ENCODE assay signal across 1 cellular context in genomic region chr7:93036149-93036640, GRCh38.
TF ChIP-seq lines count a peak whose summit lies in the region.

No MANE protein-coding gene starts in this region.

TF ChIP-seq in GM12878, 131 proteins besides CTCF, POLR2A, EP300 and RAD21:
- no peak for TF ChIP-seq CUX1 (IDR thresholded peaks at IDR 0.05; ENCODE audit: insufficient replicate concordance, low read depth, low read length)
- no peak for TF ChIP-seq KAT2A (conservative IDR thresholded peaks at IDR 0.05; ENCODE audit: control insufficient read depth, low read depth, low read length)
- no peak for TF ChIP-seq FOXM1 (IDR thresholded peaks at IDR 0.05; ENCODE audit: low read depth, low read length)
- TF ChIP-seq, protein P1, sequence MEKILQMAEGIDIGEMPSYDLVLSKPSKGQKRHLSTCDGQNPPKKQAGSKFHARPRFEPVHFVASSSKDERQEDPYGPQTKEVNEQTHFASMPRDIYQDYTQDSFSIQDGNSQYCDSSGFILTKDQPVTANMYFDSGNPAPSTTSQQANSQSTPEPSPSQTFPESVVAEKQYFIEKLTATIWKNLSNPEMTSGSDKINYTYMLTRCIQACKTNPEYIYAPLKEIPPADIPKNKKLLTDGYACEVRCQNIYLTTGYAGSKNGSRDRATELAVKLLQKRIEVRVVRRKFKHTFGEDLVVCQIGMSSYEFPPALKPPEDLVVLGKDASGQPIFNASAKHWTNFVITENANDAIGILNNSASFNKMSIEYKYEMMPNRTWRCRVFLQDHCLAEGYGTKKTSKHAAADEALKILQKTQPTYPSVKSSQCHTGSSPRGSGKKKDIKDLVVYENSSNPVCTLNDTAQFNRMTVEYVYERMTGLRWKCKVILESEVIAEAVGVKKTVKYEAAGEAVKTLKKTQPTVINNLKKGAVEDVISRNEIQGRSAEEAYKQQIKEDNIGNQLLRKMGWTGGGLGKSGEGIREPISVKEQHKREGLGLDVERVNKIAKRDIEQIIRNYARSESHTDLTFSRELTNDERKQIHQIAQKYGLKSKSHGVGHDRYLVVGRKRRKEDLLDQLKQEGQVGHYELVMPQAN (conservative IDR thresholded peaks at IDR 0.05), result no peak
- TF ChIP-seq JUNB (IDR thresholded peaks at IDR 0.05), result no peak
- TF ChIP-seq MXI1 (IDR thresholded peaks at IDR 0.05; ENCODE audit: low read depth, low read length), result no peak
- TF ChIP-seq ZNF217 (IDR thresholded peaks at IDR 0.05), result no peak
- no peak for TF ChIP-seq PAX5 (IDR thresholded peaks at IDR 0.05; ENCODE audit: borderline replicate concordance, low read depth, low read length)
- TF ChIP-seq ZSCAN29 (IDR thresholded peaks at IDR 0.05), result no peak
- no peak for TF ChIP-seq CEBPB (IDR thresholded peaks at IDR 0.05; ENCODE audit: borderline replicate concordance in 1 of 2, low read depth in 2 of 2, low read length in 2 of 2)
- TF ChIP-seq NR2C2 (IDR thresholded peaks at IDR 0.05; ENCODE audit: borderline replicate concordance, control insufficient read depth, insufficient read length, low read depth), result no peak
- no peak for TF ChIP-seq BACH1 (IDR thresholded peaks at IDR 0.05; ENCODE audit: borderline replicate concordance)
- TF ChIP-seq MYC (IDR thresholded peaks at IDR 0.05; ENCODE audit: insufficient read depth, insufficient read length, insufficient replicate concordance, low read length, severe bottlenecking), result no peak
- no peak for TF ChIP-seq E2F8 (IDR thresholded peaks at IDR 0.05; ENCODE audit: low read depth, partially characterized antibody)
- TF ChIP-seq NFIC (IDR thresholded peaks at IDR 0.05; ENCODE audit: low read depth, low read length), result no peak
- TF ChIP-seq KLF5 (IDR thresholded peaks at IDR 0.05; ENCODE audit: partially characterized antibody), result no peak
- TF ChIP-seq NFXL1 (IDR thresholded peaks at IDR 0.05; ENCODE audit: borderline replicate concordance), result no peak
- TF ChIP-seq ZBED1 (IDR thresholded peaks at IDR 0.05; ENCODE audit: borderline replicate concordance), result no peak
- TF ChIP-seq CBX3 (IDR thresholded peaks at IDR 0.05; ENCODE audit: borderline replicate concordance, low read depth), result no peak
